Comparison of ENCODE assay signal across 14 cellular contexts in genomic region chr6:13283340-13283739, GRCh38. TPM values are rescaled to one million over a fixed set of nuclear protein-coding genes. Genes with fewer than 3 reads are reported as not detected.
DNase-seq lines count a peak whose midpoint lies in the region; ATAC-seq, FAIRE-seq and TF ChIP-seq lines count a peak whose summit lies in the region.
"Had no signal": no experiment of that assay in that cellular context is flagged by ENCODE, and none has a peak within 500 bp of the region (broad histone marks: within the 10 kb centered on the region; RNA-seq: fewer than 3 reads in every experiment).

No MANE protein-coding gene starts in this region.

- in situ Hi-C loops in GM12878 (cut with MboI), result no loop called here
- in situ Hi-C loops in HepG2 (cut with HindIII; ENCODE audit: extremely low pct_ligation_motif_present, low pct_unique_long_range_greater_than_20kb), result no loop called here

- H3K4me3 Mint-ChIP-seq in CD14-positive monocyte, result no peak overlapping the region
- no peak overlapping the region for H3K4me3 Mint-ChIP-seq in stimulated activated memory B cell treated with anti-CD40 and anti-IgM and Interleukin-4, amounts not matched to agents 10 μg/mL and 1 μg/mL and 100 μg/mL, for 72 hours
- H3K4me3 Mint-ChIP-seq: CD8-positive, alpha-beta memory T cell had no signal

- FAIRE-seq in GM12878 (lab: Jason Lieb, UNC), result no peak
- no peak for FAIRE-seq in HepG2 (lab: Jason Lieb, UNC)
- FAIRE-seq: A204.1, GM18507, H54 had no signal

- no TSS peak for BruUV-seq in GM12878 (replicated peaks; lab: Mats Ljungman, UMichigan)
- no TSS peak for BruUV-seq in HepG2 (replicated peaks; lab: Mats Ljungman, UMichigan)

- H3K9me3 Mint-ChIP-seq in CD14-positive monocyte, result peaks cover 3 to 14% (median 9%) of the 10 kb centered on the region in 7 donors
- no peaks in the 10 kb centered on the region for H3K9me3 Mint-ChIP-seq in stimulated activated memory B cell treated with anti-CD40 and anti-IgM and Interleukin-4, amounts not matched to agents 10 μg/mL and 1 μg/mL and 100 μg/mL, for 72 hours

- no peak overlapping the region for H3K9ac ChIP-seq in GM12878 (ENCODE audit: control insufficient read depth, insufficient read depth, low read length)
- H3K9ac ChIP-seq in HepG2 (ENCODE audit: insufficient read depth, low read depth, low read length), result no peak overlapping the region
- H3K9ac ChIP-seq: GM23248 had no signal

- TF ChIP-seq CTCF in CD14-positive monocyte (IDR thresholded peaks at IDR 0.05) (no peak), GM12878 (IDR thresholded peaks at IDR 0.05 in 2 of 3, conservative IDR thresholded peaks at IDR 0.05 in 1 of 3; ENCODE audit: control insufficient read depth in 2 of 3, extremely low read depth in 1 of 3, insufficient read depth in 1 of 3, low read depth in 3 of 3, low read length in 3 of 3) (no peak), HepG2 (CRISPR knock-in tag; IDR thresholded peaks at IDR 0.05) (no peak), lower lobe of right lung (IDR thresholded peaks at IDR 0.05) (no peak)

- no peak for ATAC-seq in GM12878
- peak; percentile 80 for ATAC-seq in HepG2
- ATAC-seq in stimulated activated memory B cell treated with anti-CD40 and anti-IgM and Interleukin-4, amounts not matched to agents 10 μg/mL and 1 μg/mL and 100 μg/mL, for 72 hours, result no peak
- no peak for ATAC-seq in lower lobe of right lung
- ATAC-seq: HCT116 had no signal

- CTCF ChIA-PET in GM12878 (lab: Yijun Ruan, JAX) (interaction anchor here (0.6 to 1.0 kb wide), 2 partner anchors 26 to 370 kb away, joined by 3 read pairs; no protein-coding TSS in a partner anchor), HepG2 (lab: Yijun Ruan, JAX; ENCODE audit: low intra/inter-chr PET ratio, low total read pairs) (no interaction called here)

- peaks cover 6% of the 10 kb centered on the region for H3K79me2 ChIP-seq in GM12878 (ENCODE audit: control insufficient read depth, insufficient read depth, low read length)
- H3K79me2 ChIP-seq in HepG2 (ENCODE audit: insufficient read depth, low read length), result no peaks in the 10 kb centered on the region

- intact Hi-C loops in CD14-positive monocyte (cut with micrococcal nuclease) (no loop called here), GM12878 (cut with micrococcal nuclease; ENCODE audit: unreplicated experiment) (no loop called here), HepG2 (cut with micrococcal nuclease; ENCODE audit: unreplicated experiment) (no loop called here), lower lobe of right lung (cut with DNase I) (no loop called here)

- DNase-seq in CD14-positive monocyte (ENCODE audit: low spot score), result peak; percentile 34
- no peak for DNase-seq in GM12878 (ENCODE audit: low read depth, low spot score)
- peak; percentile 18 for DNase-seq in HepG2 (ENCODE audit: low spot score)
- DNase-seq in T-helper 9 cell, result no peak
- no peak for DNase-seq in lower lobe of right lung
- no peak for DNase-seq in HK-2 (ENCODE audit: unreplicated experiment)
- DNase-seq: Caco-2; CD8-positive, alpha-beta memory T cell; GM23248 had no signal

- TF ChIP-seq RAD21 in GM12878 (IDR thresholded peaks at IDR 0.05; ENCODE audit: insufficient read depth, low read depth, low read length) (no peak), HepG2 (CRISPR knock-in tag; IDR thresholded peaks at IDR 0.05) (no peak)

- H3K4me2 ChIP-seq in GM12878 (ENCODE audit: control insufficient read depth, insufficient read depth) (no peak overlapping the region), HepG2 (ENCODE audit: low read depth, low read length) (peak overlapping the region; percentile 54; the same call in 1 of the 2 replicates)

- H3K36me3 Mint-ChIP-seq in CD14-positive monocyte, result peaks cover 64 to 83% of the 10 kb centered on the region in 2 donors
- H3K36me3 Mint-ChIP-seq in stimulated activated memory B cell treated with anti-CD40 and anti-IgM and Interleukin-4, amounts not matched to agents 10 μg/mL and 1 μg/mL and 100 μg/mL, for 72 hours, result peaks cover 78% of the 10 kb centered on the region

- H3K27ac ChIP-seq in GM12878 (ENCODE audit: control insufficient read depth, insufficient read depth), result no peak overlapping the region
- no peak overlapping the region for H3K27ac ChIP-seq in HepG2 (ENCODE audit: extremely low read length, insufficient read depth, low read length)
- no peak overlapping the region for H3K27ac ChIP-seq in lower lobe of right lung
- H3K27ac ChIP-seq: GM23248 had no signal

- SMC1A ChIA-PET in GM12878 (lab: Charles Lee; ENCODE audit: uncharacterized antibody, unreplicated experiment), result interaction anchor here (0.9 to 2.3 kb wide), 3 partner anchors 9 to 25 kb away, joined by 3 to 8 read pairs (median 4); no protein-coding TSS in a partner anchor

- TF ChIP-seq POLR2A in GM12878 (IDR thresholded peaks at IDR 0.05; ENCODE audit: low read depth, low read length) (peak; percentile 47; the same call in 1 of the 2 replicates), HepG2 (IDR thresholded peaks at IDR 0.05; ENCODE audit: insufficient read depth in 1 of 2, low read depth in 2 of 2, low read length in 2 of 2) (no peak)

- peak overlapping the region in 4 of 7 donors; percentile 37 to 60 (median 44) for H3K27ac Mint-ChIP-seq in CD14-positive monocyte
- peak overlapping the region; percentile 2 for H3K27ac Mint-ChIP-seq in stimulated activated memory B cell treated with anti-CD40 and anti-IgM and Interleukin-4, amounts not matched to agents 10 μg/mL and 1 μg/mL and 100 μg/mL, for 72 hours

- H3K4me3 ChIP-seq in GM12878 (no peak overlapping the region), HepG2 (replicated peaks in 1 of 3; ENCODE audit: insufficient read depth in 1 of 3, low read depth in 2 of 3, low read length in 3 of 3) (no peak overlapping the region; a peak in 1 of 6 replicates), lower lobe of right lung (no peak overlapping the region)
- H3K4me3 ChIP-seq: GM23248 had no signal

- POLR2A ChIA-PET in GM12878 (lab: Charles Lee) (no interaction called here), HepG2 (lab: Yijun Ruan, JAX) (no interaction called here)

- H3K4me1 Mint-ChIP-seq in CD14-positive monocyte, result peaks cover 26% of the 10 kb centered on the region
- peaks cover 71% of the 10 kb centered on the region for H3K4me1 Mint-ChIP-seq in stimulated activated memory B cell treated with anti-CD40 and anti-IgM and Interleukin-4, amounts not matched to agents 10 μg/mL and 1 μg/mL and 100 μg/mL, for 72 hours
- H3K4me1 Mint-ChIP-seq: CD8-positive, alpha-beta memory T cell had no signal

- H4K20me1 ChIP-seq in GM12878 (ENCODE audit: control insufficient read depth, insufficient read depth), result peaks cover 4% of the 10 kb centered on the region
- H4K20me1 ChIP-seq in HepG2 (ENCODE audit: insufficient read depth, low read length), result no peaks in the 10 kb centered on the region

- 93% methylated on average over 15 of the region's 15 CpGs for WGBS in GM12878 (ENCODE audit: insufficient coverage, insufficient replicate concordance, low lambda C conversion rate, missing lambda C conversion rate)
- 61% methylated on average over 15 of the region's 15 CpGs for WGBS in HepG2 (ENCODE audit: low lambda C conversion rate)

- H3K4me1 ChIP-seq in GM12878 (ENCODE audit: control insufficient read depth, insufficient read depth, low read length) (peaks cover 41% of the 10 kb centered on the region), HepG2 (ENCODE audit: insufficient read depth, low read length) (peaks cover 18% of the 10 kb centered on the region), lower lobe of right lung (peaks cover 4% of the 10 kb centered on the region)
- H3K4me1 ChIP-seq: Caco-2 had no signal

- H2AFZ ChIP-seq in GM12878 (ENCODE audit: control insufficient read depth, low read depth, low read length), result no peak overlapping the region
- no peak overlapping the region for H2AFZ ChIP-seq in HepG2 (ENCODE audit: low read length)
- H2AFZ ChIP-seq: GM23248 had no signal

- H3K27me3 Mint-ChIP-seq in CD14-positive monocyte (ENCODE audit: low read depth in 3 of 3), result peaks cover 0 to 1% (median 0%) of the 10 kb centered on the region in 3 donors
- H3K27me3 Mint-ChIP-seq in stimulated activated memory B cell treated with anti-CD40 and anti-IgM and Interleukin-4, amounts not matched to agents 10 μg/mL and 1 μg/mL and 100 μg/mL, for 72 hours, result no peaks in the 10 kb centered on the region
- H3K27me3 Mint-ChIP-seq: CD8-positive, alpha-beta memory T cell had no signal

- peaks cover 14% of the 10 kb centered on the region; the same call in 2 of the 3 replicates for H3K9me3 ChIP-seq in GM12878 (replicated peaks; ENCODE audit: control insufficient read depth, insufficient read depth, low read length)
- peaks cover 24% of the 10 kb centered on the region for H3K9me3 ChIP-seq in HepG2 (ENCODE audit: low read length)
- H3K9me3 ChIP-seq in lower lobe of right lung, result peaks cover 9% of the 10 kb centered on the region

- H3K27me3 ChIP-seq in GM12878 (replicated peaks in 1 of 2; ENCODE audit: control insufficient read depth in 2 of 2, insufficient read depth in 2 of 2, low read length in 1 of 2) (no peaks in the 10 kb centered on the region), HepG2 (ENCODE audit: control insufficient read depth in 1 of 2, insufficient read depth in 2 of 2, low read length in 2 of 2) (no peaks in the 10 kb centered on the region), lower lobe of right lung (ENCODE audit: low read depth) (no peaks in the 10 kb centered on the region)

- peaks cover 42 to 67% of the 10 kb centered on the region in 2 experiments for H3K36me3 ChIP-seq in GM12878 (ENCODE audit: control insufficient read depth in 2 of 2, insufficient read depth in 2 of 2, low read length in 1 of 2)
- no peaks in the 10 kb centered on the region for H3K36me3 ChIP-seq in HepG2 (replicated peaks in 1 of 2; ENCODE audit: control insufficient read depth in 1 of 2, insufficient read depth in 2 of 2, low read length in 2 of 2)
- H3K36me3 ChIP-seq in lower lobe of right lung, result peaks cover 86% of the 10 kb centered on the region

- no peak for TF ChIP-seq EP300 in GM12878 (IDR thresholded peaks at IDR 0.05; ENCODE audit: borderline replicate concordance in 1 of 2, control insufficient read depth in 1 of 2, low read depth in 2 of 2, low read length in 2 of 2)
- no peak for TF ChIP-seq EP300 in HepG2 (IDR thresholded peaks at IDR 0.05; ENCODE audit: low read depth in 2 of 2, low read length in 2 of 2)
- TF ChIP-seq EP300 in HepG2 (CRISPR knock-in tag; IDR thresholded peaks at IDR 0.05; ENCODE audit: borderline replicate concordance), result no peak

- RAD21 ChIA-PET in GM12878 (lab: Charles Lee; ENCODE audit: unreplicated experiment), result interaction anchor here (1.1 kb wide), 1 partner anchor 88 kb away, joined by 4 read pairs; no protein-coding TSS in a partner anchor

RNA-seq across cellular contexts. Expression of gene TBC1D7, which starts 45.0 kb away (rescaled TPM):
- polyA plus RNA-seq in CD14-positive monocyte, result 10 to 100 TPM; 34.3 TPM
- total RNA-seq in GM12878 (2013; cell fraction: nucleolus; rRNA removed), result 62.0 and 68.8 TPM in 2 replicates
- 20.8 and 24.6 TPM in 2 replicates for total RNA-seq in GM12878 (2014; rRNA removed)
- 19.8 and 21.9 TPM in 2 replicates for total RNA-seq in GM12878 (2014; rRNA removed; fragmentation: Illumina TruSeq; extraction: Trizol)
- 21.0 and 23.1 TPM in 2 replicates for total RNA-seq in GM12878 (2021)
- 24.3 TPM for polyA plus RNA-seq in GM12878 (2011; ENCODE audit: low read depth)
- polyA plus RNA-seq in GM12878 (2011; rRNA removed), result 51.7 and 63.8 TPM in 2 replicates
- polyA plus RNA-seq in GM12878 (2011; cell fraction: cytosol; rRNA removed), result 28.9 and 39.1 TPM in 2 replicates
- 34.2 and 40.4 TPM in 2 replicates for polyA plus RNA-seq in GM12878 (2011; cell fraction: nucleus; rRNA removed)
- 21.2 and 26.7 TPM in 2 replicates for polyA plus RNA-seq in GM12878 (2012)
- polyA plus RNA-seq in GM12878 (2014; fragmentation: Illumina TruSeq; extraction: Trizol), result 23.7 and 26.0 TPM in 2 replicates
- polyA plus RNA-seq in GM12878 (2014; fragmentation: Nextera tagmentation; extraction: Ambion mirVana), result 10 to 100 TPM; 36.5 to 39.3 TPM
- 20.1 and 20.9 TPM in 2 replicates for polyA plus RNA-seq in GM12878 (2014; rRNA removed)
- 10 to 100 TPM; 57.7 to 65.9 TPM for polyA plus RNA-seq in GM12878 (2016; fragmentation: Nextera tagmentation; extraction: Ambion mirVana)
- 35.0 and 64.7 TPM in 2 replicates for polyA minus RNA-seq in GM12878 (2011; rRNA and poly(A)+ RNA removed)
- 12.4 and 14.1 TPM in 2 replicates for polyA minus RNA-seq in GM12878 (2011; cell fraction: cytosol; rRNA and poly(A)+ RNA removed)
- 38.0 and 56.2 TPM in 2 replicates for polyA minus RNA-seq in GM12878 (2011; cell fraction: nucleus; rRNA and poly(A)+ RNA removed)
- total RNA-seq in HepG2 (2016; rRNA removed; fragmentation: Illumina TruSeq; extraction: Trizol), result 23.3 and 28.5 TPM in 2 replicates
- 12.0 and 14.1 TPM in 2 replicates for total RNA-seq in HepG2 (2016; cell fraction: cytosol; rRNA removed; fragmentation: Illumina TruSeq; extraction: Trizol; ENCODE audit: low read depth)
- total RNA-seq in HepG2 (2016; cell fraction: insoluble cytoplasmic fraction; rRNA removed; fragmentation: Illumina TruSeq; extraction: Trizol), result 25.7 and 25.9 TPM in 2 replicates
- 18.1 and 20.7 TPM in 2 replicates for total RNA-seq in HepG2 (2016; cell fraction: membrane; rRNA removed; fragmentation: Illumina TruSeq; extraction: Trizol)
- total RNA-seq in HepG2 (2016; cell fraction: nucleus; rRNA removed; fragmentation: Illumina TruSeq; extraction: Trizol), result 38.3 and 38.4 TPM in 2 replicates
- 24.3 and 30.8 TPM in 2 replicates for polyA plus RNA-seq in HepG2 (2011; rRNA removed)
- polyA plus RNA-seq in HepG2 (2011; cell fraction: cytosol; rRNA removed), result 14.7 and 17.2 TPM in 2 replicates
- 14.9 and 19.7 TPM in 2 replicates for polyA plus RNA-seq in HepG2 (2011; cell fraction: nucleus; rRNA removed)
- 18.4 and 21.3 TPM in 2 replicates for polyA plus RNA-seq in HepG2 (2012)
- 10.6 and 14.9 TPM in 2 replicates for polyA plus RNA-seq in HepG2 (2016; cell fraction: cytosol; fragmentation: Illumina TruSeq; extraction: Trizol; ENCODE audit: low read depth)
- 37.2 and 41.0 TPM in 2 replicates for polyA plus RNA-seq in HepG2 (2016; cell fraction: insoluble cytoplasmic fraction; fragmentation: Illumina TruSeq; extraction: Trizol; ENCODE audit: low read depth)
- 14.6 and 19.3 TPM in 2 replicates for polyA plus RNA-seq in HepG2 (2016; cell fraction: membrane; fragmentation: Illumina TruSeq; extraction: Trizol; ENCODE audit: low read depth)
- polyA plus RNA-seq in HepG2 (2016; cell fraction: nucleus; fragmentation: Illumina TruSeq; extraction: Trizol; ENCODE audit: insufficient read depth, low read depth), result 27.9 and 28.4 TPM in 2 replicates
- 32.1 and 53.3 TPM in 2 replicates for polyA minus RNA-seq in HepG2 (2011; rRNA and poly(A)+ RNA removed; ENCODE audit: low replicate concordance)
- 8.5 and 11.2 TPM in 2 replicates for polyA minus RNA-seq in HepG2 (2011; cell fraction: cytosol; rRNA and poly(A)+ RNA removed)
- polyA minus RNA-seq in HepG2 (2011; cell fraction: nucleus; rRNA and poly(A)+ RNA removed), result 56.8 and 61.8 TPM in 2 replicates
- total RNA-seq in lower lobe of right lung, result 18.8 TPM

Comparison
In these comparisons a context has a peak if more than half of its experiments do, and no peak if none do; other contexts are left out.
1. DNase-seq: peak in CD14-positive monocyte (single experiment) and HepG2 (single experiment); none in GM12878 (single experiment), T-helper 9 cell (single experiment), lower lobe of right lung (single experiment) and HK-2 (single experiment).